ENCODE assay signal across 23 cellular contexts in the genomic region with DNA sequence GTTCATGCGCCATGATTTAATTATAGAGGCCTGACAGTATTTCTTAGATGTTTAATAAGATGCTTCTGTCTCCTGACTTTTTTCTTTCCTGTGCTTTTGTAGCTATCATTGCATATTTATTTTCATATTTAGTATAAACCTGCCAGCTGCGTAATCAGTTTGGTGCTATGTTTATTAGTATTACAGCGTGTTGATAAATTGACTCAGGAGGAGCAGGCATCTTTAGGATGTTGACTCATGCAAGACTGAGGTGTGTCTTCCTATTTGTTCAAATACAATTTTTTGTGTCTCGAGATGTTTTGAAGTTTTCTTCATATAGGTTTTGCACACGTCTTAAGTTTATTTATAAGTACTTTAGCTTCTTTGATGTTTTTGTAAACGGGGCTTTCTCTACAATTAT. TPM values are rescaled to one million over a fixed set of nuclear protein-coding genes. Genes with fewer than 3 reads are reported as not detected.
DNase-seq lines count a peak whose midpoint lies in the region; ATAC-seq, FAIRE-seq and TF ChIP-seq lines count a peak whose summit lies in the region.
"Had no signal": no experiment of that assay in that cellular context is flagged by ENCODE, and none has a peak within 500 bp of the region (broad histone marks: within the 10 kb centered on the region; RNA-seq: fewer than 3 reads in every experiment).

No MANE protein-coding gene starts in this region.

- intact Hi-C loops in body of pancreas (cut with DNase I), result no loop called here

- no peak overlapping the region for H3K4me3 ChIP-seq in NB4 (ENCODE audit: low read depth, low read length)
- no peak overlapping the region for H3K4me3 ChIP-seq in bronchial epithelial cell (ENCODE audit: low read depth, low read length)
- H3K4me3 ChIP-seq in body of pancreas, result no peak overlapping the region
- H3K4me3 ChIP-seq: BLaER1 treated with 17β-estradiol and CSF1 and Interleukin-3, amounts not matched to agents 10 nM and 100 nM had no signal

- FAIRE-seq in bronchial epithelial cell (lab: Jason Lieb, UNC), result no peak
- FAIRE-seq: H1, HepG2 had no signal

- H3K27me3 Mint-ChIP-seq in type B pancreatic cell, result no peaks in the 10 kb centered on the region

- TF ChIP-seq CTCF in NB4 (IDR thresholded peaks at IDR 0.05; ENCODE audit: low read depth, low read length) (no peak), bronchial epithelial cell (IDR thresholded peaks at IDR 0.05; ENCODE audit: insufficient read depth, low read length, severe bottlenecking) (no peak), type B pancreatic cell (conservative IDR thresholded peaks at IDR 0.05) (no peak), body of pancreas (IDR thresholded peaks at IDR 0.05) (no peak)

- H3K36me3 ChIP-seq in bronchial epithelial cell (ENCODE audit: control insufficient read depth, insufficient read depth, low read length), result no peaks in the 10 kb centered on the region
- no peaks in the 10 kb centered on the region for H3K36me3 ChIP-seq in body of pancreas (replicated peaks in 1 of 2; ENCODE audit: insufficient read depth in 1 of 2, low read depth in 2 of 2)
- H3K36me3 ChIP-seq: BLaER1 treated with 17β-estradiol and CSF1 and Interleukin-3, amounts not matched to agents 10 nM and 100 nM had no signal

- no peak overlapping the region for H3K27ac Mint-ChIP-seq in type B pancreatic cell
- H3K27ac Mint-ChIP-seq: CD4-positive, alpha-beta memory T cell had no signal

- H3K4me1 Mint-ChIP-seq in type B pancreatic cell (ENCODE audit: unreplicated experiment), result peaks cover 20% of the 10 kb centered on the region
- H3K4me1 Mint-ChIP-seq: CD4-positive, alpha-beta memory T cell had no signal

- no peak overlapping the region for H3K27ac ChIP-seq in body of pancreas
- H3K27ac ChIP-seq: 22Rv1; BLaER1 treated with 17β-estradiol and CSF1 and Interleukin-3, amounts not matched to agents 10 nM and 100 nM had no signal

- H3K4me1 ChIP-seq in body of pancreas, result no peaks in the 10 kb centered on the region
- H3K4me1 ChIP-seq: Caco-2 had no signal

- 64 to 69% methylated on average over 6 of the region's 6 CpGs for WGBS in body of pancreas, 2 donors

- H3K4me3 Mint-ChIP-seq in type B pancreatic cell, result no peak overlapping the region
- H3K4me3 Mint-ChIP-seq: CD4-positive, alpha-beta memory T cell had no signal

- peaks cover 5% of the 10 kb centered on the region for H3K27me3 ChIP-seq in bronchial epithelial cell (ENCODE audit: control insufficient read depth, insufficient read depth, low read length)
- H3K27me3 ChIP-seq in body of pancreas, result no peaks in the 10 kb centered on the region

- DNase-seq in DMS153 treated with DMSO at 0.1 percent for 48 hours (lab: John Stamatoyannopoulos, UW; ENCODE audit: unreplicated experiment) (peak; percentile 16), DMS153 (lab: John Stamatoyannopoulos, UW) (no peak), NB4 (ENCODE audit: low read depth) (peak; percentile 14), bronchial epithelial cell (ENCODE audit: low read depth) (peak; percentile 77), inferior parietal cortex (ENCODE audit: extremely low spot score) (no peak), type B pancreatic cell (ENCODE audit: extremely low spot score, unreplicated experiment) (no peak), body of pancreas (no peak)
- DNase-seq: Caco-2; CD4-positive, alpha-beta memory T cell; DMS 273 treated with DMSO at 0.1 percent for 48 hours; GDM1; KBM-7; NCI-H1105 treated with DMSO at 0.1 percent for 48 hours; NCI-H2029 treated with DMSO at 0.1 percent for 48 hours; NCI-H446; NCI-H526 treated with DMSO at 0.1 percent for 48 hours; SHP77 treated with DMSO at 0.1 percent for 48 hours had no signal

- TF ChIP-seq POLR2A in NB4 (IDR thresholded peaks at IDR 0.05; ENCODE audit: extremely low read depth, insufficient read length), result no peak
- TF ChIP-seq POLR2A in body of pancreas (IDR thresholded peaks at IDR 0.05), result no peak

- no peaks in the 10 kb centered on the region for H3K36me3 Mint-ChIP-seq in type B pancreatic cell
- H3K36me3 Mint-ChIP-seq: CD4-positive, alpha-beta memory T cell had no signal

- ATAC-seq in body of pancreas (no peak), HG03175 (IDR thresholded peaks at IDR 0.05; ENCODE audit: unreplicated experiment) (no peak)
- ATAC-seq: HepG2, SK-N-SH treated with all-trans-retinoic acid at 6 μM for 48 hours had no signal

- peaks cover 3% of the 10 kb centered on the region for H3K9me3 Mint-ChIP-seq in type B pancreatic cell

- no peaks in the 10 kb centered on the region for H3K9me3 ChIP-seq in body of pancreas
- H3K9me3 ChIP-seq: BLaER1 treated with 17β-estradiol and CSF1 and Interleukin-3, amounts not matched to agents 10 nM and 100 nM; Caco-2 had no signal

RNA-seq across cellular contexts. Expression of a gene that starts 35.9 kb away (rescaled TPM):
- total RNA-seq in bronchial epithelial cell (37.5 and 42.4 TPM in 2 replicates), type B pancreatic cell (ENCODE audit: low replicate concordance) (62.9 and 64.6 TPM in 2 replicates), body of pancreas (10 to 100 TPM; 32.2 to 79.1 TPM)

Comparison
In these comparisons a context has a peak if more than half of its experiments do, and no peak if none do; other contexts are left out.
1. DNase-seq: peak in DMS153 treated with DMSO at 0.1 percent for 48 hours (single experiment), NB4 (single experiment) and bronchial epithelial cell (single experiment); none in DMS153 (single experiment), inferior parietal cortex (single experiment), type B pancreatic cell (single experiment) and body of pancreas (0 of 4).